In genomic region chr7:156440456-156440855, GRCh38 we compare ENCODE assay signal across 31 cellular contexts.
"Had no signal": no experiment of that assay in that cellular context is flagged by ENCODE, and none has a peak within 500 bp of the region (broad histone marks: within the 10 kb centered on the region; RNA-seq: fewer than 3 reads in every experiment).

No MANE protein-coding gene starts in this region.

- DNase-seq: activated CD4-positive, alpha-beta memory T cell treated with anti-CD3 and anti-CD28 coated beads, Interleukin-2, amount 10 ng/mL, durations not matched to agents 7 days and 5 days; activated CD4-positive, alpha-beta T cell treated with anti-CD3 and anti-CD28 coated beads for 1 hour; activated CD4-positive, alpha-beta T cell treated with anti-CD3 and anti-CD28 coated beads for 4 hours; activated CD4-positive, alpha-beta T cell treated with anti-CD3 and anti-CD28 coated beads, Interleukin-2, amount 10 ng/mL, durations not matched to agents 7 days and 5 days; activated CD4-positive, alpha-beta T cell treated with anti-CD3 and anti-CD28 coated beads, Interleukin-2, amount 50 U/mL, for 4 hours; activated CD8-positive, alpha-beta memory T cell treated with anti-CD3 and anti-CD28 coated beads, Interleukin-2, amount 50 U/mL, for 48 hours; activated effector memory CD4-positive, alpha-beta T cell treated with Interleukin-2 at 50 U/mL for 16 hours; activated gamma-delta T cell treated with Interleukin-2 at 50 U/mL for 16 hours; activated naive CD4-positive, alpha-beta T cell treated with anti-CD3 and anti-CD28 coated beads, Interleukin-2, amount 50 U/mL, for 16 hours; activated naive CD4-positive, alpha-beta T cell treated with Interleukin-2 at 50 U/mL for 16 hours; activated T-cell treated with anti-CD3 and anti-CD28 coated beads for 4 hours; activated T-cell treated with anti-CD3 and anti-CD28 coated beads, Interleukin-2, amount 50 U/mL, for 4 hours; amniotic stem cell; anterior cingulate cortex; brain microvascular endothelial cell; dermis blood vessel endothelial cell; effector CD4-positive, alpha-beta T cell; effector memory CD8-positive, alpha-beta T cell; erythroblast; foreskin keratinocyte; gastrocnemius medialis; glutamatergic neuron; T-helper 2 cell had no signal

- H3K27me3 Mint-ChIP-seq: activated CD4-positive, alpha-beta memory T cell treated with anti-CD3 and anti-CD28 coated beads, Interleukin-2, amount 10 ng/mL, durations not matched to agents 7 days and 5 days; activated CD4-positive, alpha-beta T cell treated with anti-CD3 and anti-CD28 coated beads, Interleukin-2, amount 10 ng/mL, durations not matched to agents 7 days and 5 days; activated naive CD8-positive, alpha-beta T cell had no signal

- ATAC-seq: activated T-cell treated with anti-CD3 and anti-CD28 coated beads, Interleukin-2, amount 50 U/mL, for 4 hours; activated T-helper 17 cell treated with anti-CD3 and anti-CD28 coated beads, Interleukin-2, amount 50 U/mL, for 72 hours; effector memory CD8-positive, alpha-beta T cell; foreskin keratinocyte; gastrocnemius medialis; WTC11 had no signal

- H3K9me3 ChIP-seq: esophagus muscularis mucosa, gastrocnemius medialis had no signal

- H3K9me3 Mint-ChIP-seq: activated CD4-positive, alpha-beta memory T cell treated with anti-CD3 and anti-CD28 coated beads, Interleukin-2, amount 10 ng/mL, durations not matched to agents 7 days and 5 days; activated CD4-positive, alpha-beta T cell treated with anti-CD3 and anti-CD28 coated beads, Interleukin-2, amount 10 ng/mL, durations not matched to agents 7 days and 5 days; activated T-cell treated with anti-CD3 and anti-CD28 coated beads, Interleukin-2, amount 50 U/mL, for 4 hours; activated T-helper 17 cell treated with anti-CD3 and anti-CD28 coated beads, Interleukin-2, amount 50 U/mL, for 72 hours; central memory CD8-positive, alpha-beta T cell; effector memory CD8-positive, alpha-beta T cell had no signal

- H3K4me1 Mint-ChIP-seq: activated CD4-positive, alpha-beta memory T cell treated with anti-CD3 and anti-CD28 coated beads, Interleukin-2, amount 10 ng/mL, durations not matched to agents 7 days and 5 days; activated CD4-positive, alpha-beta T cell treated with anti-CD3 and anti-CD28 coated beads, Interleukin-2, amount 10 ng/mL, durations not matched to agents 7 days and 5 days; activated T-helper 17 cell treated with anti-CD3 and anti-CD28 coated beads, Interleukin-2, amount 50 U/mL, for 72 hours; central memory CD8-positive, alpha-beta T cell had no signal

- H3K4me3 Mint-ChIP-seq: activated CD4-positive, alpha-beta memory T cell treated with anti-CD3 and anti-CD28 coated beads, Interleukin-2, amount 10 ng/mL, durations not matched to agents 7 days and 5 days; activated CD4-positive, alpha-beta T cell treated with anti-CD3 and anti-CD28 coated beads, Interleukin-2, amount 10 ng/mL, durations not matched to agents 7 days and 5 days; activated naive CD8-positive, alpha-beta T cell; activated T-cell treated with anti-CD3 and anti-CD28 coated beads, Interleukin-2, amount 50 U/mL, for 4 hours; activated T-helper 17 cell treated with anti-CD3 and anti-CD28 coated beads, Interleukin-2, amount 50 U/mL, for 72 hours; central memory CD8-positive, alpha-beta T cell; effector memory CD8-positive, alpha-beta T cell; WTC11 had no signal

- H3K27ac ChIP-seq: brain microvascular endothelial cell, coronary artery, esophagus muscularis mucosa, foreskin keratinocyte, gastrocnemius medialis had no signal

- FAIRE-seq: astrocyte, bronchial epithelial cell had no signal

- H3K36me3 ChIP-seq: brain microvascular endothelial cell, esophagus muscularis mucosa, gastrocnemius medialis had no signal

- H3K36me3 Mint-ChIP-seq: activated naive CD8-positive, alpha-beta T cell had no signal

- H3K27ac Mint-ChIP-seq: activated CD4-positive, alpha-beta memory T cell treated with anti-CD3 and anti-CD28 coated beads, Interleukin-2, amount 10 ng/mL, durations not matched to agents 7 days and 5 days; activated CD4-positive, alpha-beta T cell treated with anti-CD3 and anti-CD28 coated beads, Interleukin-2, amount 10 ng/mL, durations not matched to agents 7 days and 5 days; activated naive CD8-positive, alpha-beta T cell; activated T-helper 17 cell treated with anti-CD3 and anti-CD28 coated beads, Interleukin-2, amount 50 U/mL, for 72 hours; effector memory CD8-positive, alpha-beta T cell; WTC11 had no signal

- H3K4me1 ChIP-seq: esophagus muscularis mucosa, foreskin keratinocyte, gastrocnemius medialis had no signal

- H3K4me3 ChIP-seq: coronary artery, esophagus muscularis mucosa, gastrocnemius medialis had no signal

- H3K27me3 ChIP-seq: brain microvascular endothelial cell, foreskin keratinocyte, gastrocnemius medialis had no signal
